In genomic region chr17:35784895-35785294, GRCh38 we compare ENCODE assay signal across 28 cellular contexts. TPM values are rescaled to one million over a fixed set of nuclear protein-coding genes. Genes with fewer than 3 reads are reported as not detected.
DNase-seq lines count a peak whose midpoint lies in the region; ATAC-seq, FAIRE-seq and TF ChIP-seq lines count a peak whose summit lies in the region.
"Had no signal": no experiment of that assay in that cellular context is flagged by ENCODE, and none has a peak within 500 bp of the region (broad histone marks: within the 10 kb centered on the region; RNA-seq: fewer than 3 reads in every experiment).

No MANE protein-coding gene starts in this region.

- no peak overlapping the region; the same call in 2 of the 3 replicates for H2BK15ac ChIP-seq in IMR-90 (ENCODE audit: low read depth, low read length)

- no peak overlapping the region for H3K56ac ChIP-seq in IMR-90 (ENCODE audit: extremely low read depth, insufficient read depth, low read length)

- H3K4me3 ChIP-seq in IMR-90 (ENCODE audit: insufficient read depth, low read depth, low read length) (no peak overlapping the region), bronchial epithelial cell (ENCODE audit: low read depth, low read length) (no peak overlapping the region), left lung (no peak overlapping the region), testis (no peak overlapping the region), small intestine (ENCODE audit: low read depth in 1 of 2, low read length in 2 of 2) (no peak overlapping the region)
- H3K4me3 ChIP-seq: BLaER1 treated with 17β-estradiol and CSF1 and Interleukin-3, amounts not matched to agents 10 nM and 100 nM; body of pancreas; hepatocyte had no signal

- H3K4me2 ChIP-seq in IMR-90 (ENCODE audit: low read depth, low read length) = no peak overlapping the region
- H3K4me2 ChIP-seq: BLaER1 treated with 17β-estradiol and CSF1 and Interleukin-3, amounts not matched to agents 10 nM and 100 nM; hepatocyte; KMS-11 had no signal

- H4K20me1 ChIP-seq in IMR-90 (ENCODE audit: insufficient read depth, low read length) = no peaks in the 10 kb centered on the region; the same call in 1 of the 2 replicates
- H4K20me1 ChIP-seq: BLaER1 treated with 17β-estradiol and CSF1 and Interleukin-3, amounts not matched to agents 10 nM and 100 nM had no signal

- no peak for TF ChIP-seq RAD21 in IMR-90 (IDR thresholded peaks at IDR 0.05; ENCODE audit: low read length)

- no peak overlapping the region for H4K8ac ChIP-seq in IMR-90 (ENCODE audit: low read depth in 2 of 2, low read length in 2 of 2)

- CTCF ChIA-PET in IMR-90 (lab: Yijun Ruan, JAX) = interaction anchor here (1.6 kb wide), 1 partner anchor 21 kb away, joined by 5 read pairs; no protein-coding TSS in a partner anchor

- peak overlapping the region; percentile 43; the same call in 1 of the 2 replicates for H2AK5ac ChIP-seq in IMR-90 (ENCODE audit: low read depth, low read length)

- dilution Hi-C loops in IMR-90 (cut with HindIII; ENCODE audit: low sequenced_read_pairs, unreplicated experiment) = no loop called here

- H2AFZ ChIP-seq in IMR-90 (replicated peaks; ENCODE audit: low read length, poor library complexity) = peak overlapping the region; percentile 3
- H2AFZ ChIP-seq: hepatocyte had no signal

- no peak overlapping the region for H3K18ac ChIP-seq in IMR-90 (ENCODE audit: low read depth, low read length)

- FAIRE-seq in bronchial epithelial cell (lab: Jason Lieb, UNC) (no peak), small intestine (lab: Jason Lieb, UNC) (no peak)
- FAIRE-seq: TTC549 had no signal

- TF ChIP-seq CTCF in IMR-90 (conservative IDR thresholded peaks at IDR 0.05; ENCODE audit: low read depth, low read length) (no peak), bronchial epithelial cell (IDR thresholded peaks at IDR 0.05; ENCODE audit: insufficient read depth, low read length, severe bottlenecking) (no peak), left lung (IDR thresholded peaks at IDR 0.05) (no peak), testis (IDR thresholded peaks at IDR 0.05) (no peak)

- no peak overlapping the region for H4K5ac ChIP-seq in IMR-90 (ENCODE audit: low read depth, low read length)

- no peak overlapping the region for H3K23ac ChIP-seq in IMR-90 (ENCODE audit: low read depth, low read length)

- H2AK9ac ChIP-seq in IMR-90 (replicated peaks; ENCODE audit: low read depth, low read length, poor library complexity) = peak overlapping the region; percentile 56

- H2BK20ac ChIP-seq in IMR-90 (ENCODE audit: low read depth, low read length) = no peak overlapping the region

- H3K9ac ChIP-seq in IMR-90 (ENCODE audit: low read depth, low read length) = no peak overlapping the region
- H3K9ac ChIP-seq: BLaER1 treated with 17β-estradiol and CSF1 and Interleukin-3, amounts not matched to agents 10 nM and 100 nM; KMS-11 had no signal

- peaks cover 17% of the 10 kb centered on the region for H3K9me1 ChIP-seq in IMR-90 (ENCODE audit: insufficient read depth, low read length)

- intact Hi-C loops in IMR-90 (cut with micrococcal nuclease) (no loop called here), left lung (cut with DNase I) (no loop called here), testis (cut with DNase I; ENCODE audit: low total_unique reads) (no loop called here)

- no peak overlapping the region for H2BK5ac ChIP-seq in IMR-90 (ENCODE audit: low read depth, low read length, poor library complexity, severe bottlenecking)

- H4K91ac ChIP-seq in IMR-90 (ENCODE audit: insufficient read depth, low read depth, low read length) = no peak overlapping the region

- TF ChIP-seq POLR2A in IMR-90 (IDR thresholded peaks at IDR 0.05; ENCODE audit: low read depth, low read length) = no peak
- no peak for TF ChIP-seq POLR2A in testis (IDR thresholded peaks at IDR 0.05)

- POLR2A ChIA-PET in IMR-90 (lab: Charles Lee; ENCODE audit: unreplicated experiment) = no interaction called here

- 100% methylated on average over 1 of the region's 2 CpGs; no CpG with 5 or more reads in 1 of the 2 experiments for WGBS in IMR-90 (ENCODE audit: extremely low coverage in 2 of 2, insufficient read length in 1 of 2), 2 experiments
- WGBS in testis, 2 donors = 65 to 75% methylated on average over 2 of the region's 2 CpGs
- WGBS in small intestine, 3 donors = 66 to 86% (median 82%) methylated on average over 2 of the region's 2 CpGs

- H3K27me3 ChIP-seq in IMR-90 (ENCODE audit: control insufficient read depth, insufficient read depth, low read length) = peaks cover 16% of the 10 kb centered on the region
- H3K27me3 ChIP-seq in bronchial epithelial cell (ENCODE audit: control insufficient read depth, insufficient read depth, low read length) = no peaks in the 10 kb centered on the region
- no peaks in the 10 kb centered on the region for H3K27me3 ChIP-seq in left lung
- H3K27me3 ChIP-seq in testis = no peaks in the 10 kb centered on the region
- H3K27me3 ChIP-seq in small intestine (ENCODE audit: control insufficient read depth in 2 of 2, insufficient read depth in 2 of 2, low read length in 2 of 2) = no peaks in the 10 kb centered on the region
- H3K27me3 ChIP-seq: BLaER1 treated with 17β-estradiol and CSF1 and Interleukin-3, amounts not matched to agents 10 nM and 100 nM; body of pancreas; hepatocyte had no signal

- H3K79me1 ChIP-seq in IMR-90 (ENCODE audit: low read depth in 1 of 2, low read length in 2 of 2) = no peaks in the 10 kb centered on the region

- peaks cover 27% of the 10 kb centered on the region for H3K4me1 ChIP-seq in IMR-90 (ENCODE audit: control insufficient read depth, insufficient read depth, low read length)
- peaks cover 38 to 45% of the 10 kb centered on the region in 2 donors for H3K4me1 ChIP-seq in left lung
- H3K4me1 ChIP-seq in testis = peaks cover 51% of the 10 kb centered on the region
- H3K4me1 ChIP-seq in small intestine (ENCODE audit: control insufficient read depth in 2 of 2, insufficient read depth in 1 of 2, low read depth in 1 of 2, low read length in 1 of 2) = peaks cover 9 to 13% of the 10 kb centered on the region in 2 donors

- H3K14ac ChIP-seq in IMR-90 (replicated peaks; ENCODE audit: low read depth, low read length) = no peak overlapping the region

- H2BK120ac ChIP-seq in IMR-90 (ENCODE audit: low read depth, low read length) = no peak overlapping the region

- no peaks in the 10 kb centered on the region for H3K9me3 ChIP-seq in IMR-90 (ENCODE audit: control insufficient read depth, insufficient read depth, low read length)
- H3K9me3 ChIP-seq in left lung = no peaks in the 10 kb centered on the region
- no peaks in the 10 kb centered on the region for H3K9me3 ChIP-seq in testis
- no peaks in the 10 kb centered on the region for H3K9me3 ChIP-seq in small intestine (ENCODE audit: control insufficient read depth, low read depth)
- H3K9me3 ChIP-seq: BLaER1 treated with 17β-estradiol and CSF1 and Interleukin-3, amounts not matched to agents 10 nM and 100 nM; body of pancreas had no signal

- in situ Hi-C loops in IMR-90 (cut with MboI; ENCODE audit: low sequenced_read_pairs) = no loop called here

- H3K27ac ChIP-seq in IMR-90 (ENCODE audit: insufficient read depth, low read length) (no peak overlapping the region), left lung (peak overlapping the region; percentile 54 to 73), testis (peak overlapping the region; percentile 33 to 53), small intestine (ENCODE audit: low read depth in 1 of 2, low read length in 1 of 2) (peak overlapping the region in 1 of 2 donors; percentile 38)
- H3K27ac ChIP-seq: BLaER1 treated with 17β-estradiol and CSF1 and Interleukin-3, amounts not matched to agents 10 nM and 100 nM; hepatocyte; KMS-11 had no signal

- no peak overlapping the region; the same call in 1 of the 2 replicates for H3K4ac ChIP-seq in IMR-90 (ENCODE audit: low read depth, low read length)

- BruUV-seq in IMR-90 (replicated peaks; lab: Mats Ljungman, UMichigan) = no TSS peak

- ATAC-seq in IMR-90 (ENCODE audit: low read depth) (no peak), left lung (peak; percentile 47), GM21381 (IDR thresholded peaks at IDR 0.05; ENCODE audit: unreplicated experiment) (no peak)
- ATAC-seq: activated CD8-positive, alpha-beta memory T cell treated with anti-CD3 and anti-CD28 coated beads, Interleukin-2, amount 10 ng/mL, durations not matched to agents 7 days and 5 days; body of pancreas; naive thymus-derived CD4-positive, alpha-beta T cell; stimulated activated effector memory CD8-positive, alpha-beta T cell treated with anti-CD3 and anti-CD28 coated beads, Interleukin-12 subunit alpha, Interleukin-12 subunit beta, amount 100 ng/mL, for 72 hours had no signal

- H3K36me3 ChIP-seq in IMR-90 (ENCODE audit: control insufficient read depth, insufficient read depth, low read length) (no peaks in the 10 kb centered on the region), bronchial epithelial cell (ENCODE audit: control insufficient read depth, insufficient read depth, low read length) (peaks cover 11% of the 10 kb centered on the region), left lung (no peaks in the 10 kb centered on the region), testis (ENCODE audit: low read depth, missing control alignments) (no peaks in the 10 kb centered on the region), small intestine (ENCODE audit: control insufficient read depth in 2 of 2, insufficient read depth in 2 of 2, low read length in 2 of 2) (no peaks in the 10 kb centered on the region)
- H3K36me3 ChIP-seq: BLaER1 treated with 17β-estradiol and CSF1 and Interleukin-3, amounts not matched to agents 10 nM and 100 nM had no signal

- no peak for DNase-seq in IMR-90
- peak; percentile 100 for DNase-seq in bronchial epithelial cell (ENCODE audit: low read depth)
- DNase-seq in left lung = peak in 1 of 2 donors; percentile 55
- DNase-seq in testis = no peak
- no peak for DNase-seq in NCI-H1092 (lab: John Stamatoyannopoulos, UW)
- DNase-seq in small intestine = no peak
- DNase-seq in mucosa of gallbladder (ENCODE audit: low spot score) = no peak
- DNase-seq: ACHN; activated CD4-positive, alpha-beta T cell treated with anti-CD3 and anti-CD28 coated beads for 48 hours; activated CD8-positive, alpha-beta memory T cell treated with anti-CD3 and anti-CD28 coated beads, Interleukin-2, amount 10 ng/mL, durations not matched to agents 7 days and 5 days; body of pancreas; cortex of kidney; H9; naive thymus-derived CD4-positive, alpha-beta T cell; NCI-H1092 treated with DMSO at 0.1 percent for 48 hours; NCI-H2029; NCI-H510A; Right ventricle myocardium superior; SW 1271 had no signal

RNA-seq across cellular contexts. Expression of gene MMP28, which starts 10.5 kb away (rescaled TPM):
- total RNA-seq in IMR-90 (2012; rRNA removed) = 0.18 TPM in 1 of 2 replicates, not detected in the other
- not detected in 2 replicates for polyA plus RNA-seq in IMR-90 (2012; rRNA removed)
- polyA plus RNA-seq in IMR-90 (2012; cell fraction: cytosol; rRNA removed) = 0.08 TPM in 1 of 2 replicates, not detected in the other
- not detected in 2 replicates for polyA plus RNA-seq in IMR-90 (2012; cell fraction: nucleus; rRNA removed; ENCODE audit: low replicate concordance)
- total RNA-seq in bronchial epithelial cell = 18.7 and 42.6 TPM in 2 replicates
- 10 to 100 TPM; 39.5 to 95.0 TPM for total RNA-seq in left lung
- 100 to 1,000 TPM; 179 to 237 TPM for total RNA-seq in testis
- 78.3 TPM for polyA plus RNA-seq in testis (ENCODE audit: insufficient read depth, low read depth, low replicate concordance)
- polyA plus RNA-seq in small intestine = 10 to 100 TPM; 18.6 to 30.5 (median 29.3) TPM
- 32.8 TPM for total RNA-seq in mucosa of gallbladder
- total RNA-seq: activated CD8-positive, alpha-beta memory T cell treated with anti-CD3 and anti-CD28 coated beads, Interleukin-2, amount 10 ng/mL, durations not matched to agents 7 days and 5 days; H9 had no signal

RNA-seq across cellular contexts. Expression of gene C17orf50, which starts 24.2 kb away (rescaled TPM):
- not detected in 2 replicates for total RNA-seq in IMR-90 (2012; rRNA removed)
- polyA plus RNA-seq in IMR-90 (2012; rRNA removed) = not detected in 2 replicates
- not detected in 2 replicates for polyA plus RNA-seq in IMR-90 (2012; cell fraction: cytosol; rRNA removed)
- not detected in 2 replicates for polyA plus RNA-seq in IMR-90 (2012; cell fraction: nucleus; rRNA removed; ENCODE audit: low replicate concordance)
- not detected in 2 replicates for total RNA-seq in bronchial epithelial cell
- not detected for total RNA-seq in left lung
- 100 to 1,000 TPM in 1 of 2 donors, 10 to 100 TPM in 1; 48.8 to 102 TPM for total RNA-seq in testis
- 154 TPM for polyA plus RNA-seq in testis (ENCODE audit: insufficient read depth, low read depth, low replicate concordance)
- under 1 TPM in 1 of 3 donors, not detected in 2; 0.15 TPM for polyA plus RNA-seq in small intestine
- not detected for total RNA-seq in mucosa of gallbladder
- total RNA-seq: activated CD8-positive, alpha-beta memory T cell treated with anti-CD3 and anti-CD28 coated beads, Interleukin-2, amount 10 ng/mL, durations not matched to agents 7 days and 5 days; body of pancreas; fibroblast of villous mesenchyme; H9; hepatocyte; HT-29; naive thymus-derived CD4-positive, alpha-beta T cell; omental fat pad; Right ventricle myocardium superior had no signal
- polyA plus RNA-seq: hepatocyte had no signal

RNA-seq across cellular contexts. Expression of gene TAF15, which starts 24.4 kb away (rescaled TPM):
- total RNA-seq in IMR-90 (2012; rRNA removed) (46.8 and 47.2 TPM in 2 replicates), bronchial epithelial cell (69.5 and 84.1 TPM in 2 replicates), left lung (100 to 1,000 TPM; 140 to 163 TPM), testis (100 to 1,000 TPM; 133 to 160 TPM), mucosa of gallbladder (130 TPM)
- polyA plus RNA-seq in IMR-90 (2012; rRNA removed) (69.8 and 98.0 TPM in 2 replicates), testis (ENCODE audit: insufficient read depth, low read depth, low replicate concordance) (185 TPM), small intestine (100 to 1,000 TPM in 2 of 3 donors, 10 to 100 TPM in 1; 70.3 to 138 (median 108) TPM)
- 24.8 and 31.2 TPM in 2 replicates for polyA plus RNA-seq in IMR-90 (2012; cell fraction: cytosol; rRNA removed)
- 16.5 and 67.6 TPM in 2 replicates for polyA plus RNA-seq in IMR-90 (2012; cell fraction: nucleus; rRNA removed; ENCODE audit: low replicate concordance)

RNA-seq across cellular contexts. Expression of gene GAS2L2, which starts 31.9 kb away (rescaled TPM):
- not detected in 2 replicates for total RNA-seq in IMR-90 (2012; rRNA removed)
- polyA plus RNA-seq in IMR-90 (2012; rRNA removed) = 0.02 and 0.03 TPM in 2 replicates
- polyA plus RNA-seq in IMR-90 (2012; cell fraction: cytosol; rRNA removed) = 0.04 TPM in 1 of 2 replicates, not detected in the other
- polyA plus RNA-seq in IMR-90 (2012; cell fraction: nucleus; rRNA removed; ENCODE audit: low replicate concordance) = 0.10 and 0.13 TPM in 2 replicates
- under 0.01 TPM in 1 of 2 replicates, not detected in the other for total RNA-seq in bronchial epithelial cell
- 1 to 10 TPM in 1 of 2 donors, under 1 TPM in 1; 0.35 to 1.6 TPM for total RNA-seq in left lung
- under 1 TPM; 0.31 to 0.71 TPM for total RNA-seq in testis
- polyA plus RNA-seq in testis (ENCODE audit: insufficient read depth, low read depth, low replicate concordance) = 0.62 TPM
- under 1 TPM in 1 of 3 donors, not detected in 2; 0.03 TPM for polyA plus RNA-seq in small intestine
- total RNA-seq in mucosa of gallbladder = not detected
- total RNA-seq: activated CD8-positive, alpha-beta memory T cell treated with anti-CD3 and anti-CD28 coated beads, Interleukin-2, amount 10 ng/mL, durations not matched to agents 7 days and 5 days; body of pancreas; fibroblast of villous mesenchyme; H9; hepatocyte had no signal
- polyA plus RNA-seq: hepatocyte; naive thymus-derived CD4-positive, alpha-beta T cell had no signal

RNA-seq across cellular contexts. Expression of gene RASL10B, which starts 53.5 kb away (rescaled TPM):
- total RNA-seq in IMR-90 (2012; rRNA removed) = 3.6 and 4.7 TPM in 2 replicates
- polyA plus RNA-seq in IMR-90 (2012; rRNA removed) = 4.1 and 4.4 TPM in 2 replicates
- polyA plus RNA-seq in IMR-90 (2012; cell fraction: cytosol; rRNA removed) = 5.7 and 7.2 TPM in 2 replicates
- 5.1 and 10.2 TPM in 2 replicates for polyA plus RNA-seq in IMR-90 (2012; cell fraction: nucleus; rRNA removed; ENCODE audit: low replicate concordance)
- 0.51 and 0.53 TPM in 2 replicates for total RNA-seq in bronchial epithelial cell
- total RNA-seq in left lung = under 1 TPM; 0.52 to 0.82 TPM
- 1 to 10 TPM; 2.5 to 4.8 TPM for total RNA-seq in testis
- polyA plus RNA-seq in testis (ENCODE audit: insufficient read depth, low read depth, low replicate concordance) = 3.8 TPM
- 1 to 10 TPM in 1 of 3 donors, under 1 TPM in 2; 0.27 to 1.9 (median 0.45) TPM for polyA plus RNA-seq in small intestine
- 7.9 TPM for total RNA-seq in mucosa of gallbladder

Comparison
In these comparisons a context has a peak if more than half of its experiments do, and no peak if none do; other contexts are left out.
1. RNA of gene MMP28, which starts 10.5 kb away (total RNA-seq): 179 to 237 TPM in testis, 39.5 to 95.0 TPM in left lung, 18.7 to 42.6 TPM in bronchial epithelial cell and 32.8 TPM in mucosa of gallbladder (single experiment); 0.18 TPM in IMR-90; every median in the first group is over 10 times any median in the second.
2. RNA of gene C17orf50, which starts 24.2 kb away (total RNA-seq): 48.8 to 102 TPM in testis; not detected in left lung, not detected in mucosa of gallbladder (single experiment), not detected in IMR-90 and not detected in bronchial epithelial cell; every median in the first group is over 10 times any median in the second.